In the genomic region with DNA sequence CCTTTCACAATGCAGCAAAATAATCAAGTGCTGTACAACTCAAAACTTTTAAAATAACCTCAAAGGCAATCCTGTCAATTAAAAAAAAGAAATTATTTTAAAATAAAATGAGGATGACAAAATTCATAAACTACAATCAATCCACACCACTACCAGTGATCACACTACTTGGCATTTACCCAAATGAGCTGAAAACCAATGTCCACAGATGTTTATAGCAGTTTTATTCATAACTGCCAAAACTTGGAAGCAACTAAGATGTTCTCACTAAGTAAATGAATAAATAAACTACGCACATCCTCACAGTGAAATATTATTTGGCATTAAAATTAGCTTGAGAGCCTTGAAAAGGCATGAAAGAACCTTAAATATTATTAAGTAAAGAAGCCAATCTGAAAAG, we compare ENCODE assay signal across 25 cellular contexts.
"Had no signal": no experiment of that assay in that cellular context is flagged by ENCODE, and none has a peak within 500 bp of the region (broad histone marks: within the 10 kb centered on the region; RNA-seq: fewer than 3 reads in every experiment).

No MANE protein-coding gene starts in this region.

- H3K9me3 ChIP-seq: ascending aorta, body of pancreas had no signal

- ATAC-seq: activated CD4-positive, CD25-positive, alpha-beta regulatory T cell treated with anti-CD3 and anti-CD28 coated beads, Interleukin-2, amount 50 U/mL, for 24 hours; activated CD8-positive, alpha-beta T cell treated with anti-CD3 and anti-CD28 coated beads for 36 hours; activated T-cell treated with anti-CD3 and anti-CD28 coated beads, Interleukin-2, amount 50 U/mL, for 72 hours; body of pancreas; Panc1; Right ventricle myocardium inferior had no signal

- FAIRE-seq: bronchial epithelial cell had no signal

- H3K27me3 ChIP-seq: ascending aorta, body of pancreas had no signal

- DNase-seq: activated CD4-positive, alpha-beta T cell treated with anti-CD3 and anti-CD28 coated beads for 4 hours; activated CD8-positive, alpha-beta memory T cell treated with anti-CD3 and anti-CD28 coated beads, Interleukin-2, amount 50 U/mL, for 4 hours; activated CD8-positive, alpha-beta T cell treated with anti-CD3 and anti-CD28 coated beads for 36 hours; activated naive CD4-positive, alpha-beta T cell treated with anti-CD3 and anti-CD28 coated beads, Interleukin-2, amount 50 U/mL, for 16 hours; activated naive CD8-positive, alpha-beta T cell treated with anti-CD3 and anti-CD28 coated beads, Interleukin-2, amount 10 ng/mL, durations not matched to agents 7 days and 5 days; activated T-cell treated with anti-CD3 and anti-CD28 coated beads, Interleukin-2, amount 50 U/mL, for 72 hours; body of pancreas; central memory CD4-positive, alpha-beta T cell; Kasumi-1; KBM-7; NCI-H1048; NCI-H146; NCI-H1930; NCI-H2171; NCI-H226; NCI-H524; OCI-M1; RPMI8226; T-helper 1 cell had no signal

- H3K36me3 ChIP-seq: ascending aorta had no signal

- H3K4me3 ChIP-seq: ascending aorta, body of pancreas, SK-N-MC had no signal

- H3K27ac ChIP-seq: ascending aorta, body of pancreas, SK-N-MC had no signal
